Comparison of ENCODE assay signal across 7 cellular contexts in the genomic region with DNA sequence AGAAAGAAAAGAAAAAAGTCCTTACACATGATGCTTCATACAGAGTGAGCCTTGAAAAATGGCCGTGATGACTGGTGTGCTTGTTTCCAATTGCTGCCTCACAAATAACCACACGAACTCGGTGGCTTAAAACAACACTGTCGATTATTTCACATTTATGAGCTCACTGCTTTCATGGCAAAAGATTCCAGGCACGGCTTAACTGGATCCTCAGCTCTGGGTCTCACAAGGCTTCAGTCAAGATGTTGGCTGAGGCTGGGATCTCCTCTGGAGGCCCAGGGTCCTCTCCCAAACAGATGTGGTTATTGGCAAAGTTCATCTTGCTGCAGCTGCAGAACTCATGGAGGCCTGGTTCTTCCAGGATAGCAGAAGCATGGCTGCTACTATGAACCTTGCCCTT.
"Had no signal": no experiment of that assay in that cellular context is flagged by ENCODE, and none has a peak within 500 bp of the region (broad histone marks: within the 10 kb centered on the region; RNA-seq: fewer than 3 reads in every experiment).

No MANE protein-coding gene starts in this region.

- ATAC-seq: HepG2, K562 had no signal

- H3K4me3 ChIP-seq: K562 had no signal

- DNase-seq: IMR-90, KBM-7, KG1 had no signal

- H3K9ac ChIP-seq: KMS-11 had no signal

- H3K4me2 ChIP-seq: KMS-11 had no signal

- FAIRE-seq: K562 had no signal

- H3K27ac ChIP-seq: HL-60, KMS-11 had no signal
